Comparison of ENCODE assay signal across 14 cellular contexts in the genomic region with DNA sequence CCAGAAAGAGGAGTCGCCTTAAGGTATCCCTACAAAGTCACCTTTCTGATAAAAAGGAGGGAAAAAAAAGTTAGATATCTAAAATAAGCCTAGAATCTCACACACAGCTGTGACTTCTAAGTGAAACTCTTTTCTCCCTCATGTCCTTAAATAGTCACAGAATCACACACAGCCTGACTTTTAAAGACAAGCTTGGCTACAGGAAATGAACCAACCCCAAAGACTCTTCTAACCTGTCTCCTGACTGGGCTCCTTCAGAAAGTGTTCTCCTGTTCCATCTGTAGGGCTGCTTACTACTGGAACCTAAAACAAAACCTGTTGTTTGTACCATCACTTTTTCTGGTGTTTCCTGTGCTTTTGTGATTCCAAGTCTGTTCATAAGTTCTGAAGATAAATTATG.
"Had no signal": no experiment of that assay in that cellular context is flagged by ENCODE, and none has a peak within 500 bp of the region (broad histone marks: within the 10 kb centered on the region; RNA-seq: fewer than 3 reads in every experiment).

No MANE protein-coding gene starts in this region.

- H3K4me1 ChIP-seq: gastrocnemius medialis, spleen, tibial artery, upper lobe of left lung had no signal

- H3K27ac Mint-ChIP-seq: endodermal cell; naive thymus-derived CD8-positive, alpha-beta T cell had no signal

- H3K36me3 ChIP-seq: gastrocnemius medialis, spleen, upper lobe of left lung had no signal

- H3K9me3 Mint-ChIP-seq: naive thymus-derived CD8-positive, alpha-beta T cell had no signal

- H3K9me3 ChIP-seq: gastrocnemius medialis, spleen, tibial artery, upper lobe of left lung had no signal

- H3K4me3 Mint-ChIP-seq: endodermal cell; naive thymus-derived CD8-positive, alpha-beta T cell had no signal

- H3K27me3 Mint-ChIP-seq: naive thymus-derived CD8-positive, alpha-beta T cell had no signal

- H3K27me3 ChIP-seq: gastrocnemius medialis, tibial artery, upper lobe of left lung had no signal

- DNase-seq: effector CD4-positive, alpha-beta T cell; endodermal cell; gastrocnemius medialis; glutamatergic neuron; islet precursor cell; mammary epithelial cell; naive thymus-derived CD8-positive, alpha-beta T cell; posterior cingulate gyrus; spleen; stimulated activated CD4-positive, alpha-beta T cell treated with anti-CD3 and anti-CD28 coated beads, Interleukin-2, amount 100 ng/mL, for 24 hours; stimulated activated naive CD4-positive, alpha-beta T cell; tibial artery; upper lobe of left lung had no signal

- H3K27ac ChIP-seq: coronary artery, gastrocnemius medialis, spleen, tibial artery, upper lobe of left lung had no signal

- H3K4me3 ChIP-seq: coronary artery, gastrocnemius medialis, spleen, tibial artery, upper lobe of left lung had no signal
